ENCODE assay signal across 24 cellular contexts in genomic region chr3:65896321-65896720, GRCh38.
A peak's percentile ranks its signal among the peaks of the same experiment; 100 is the strongest.
DNase-seq lines count a peak whose midpoint lies in the region; ATAC-seq and TF ChIP-seq lines count a peak whose summit lies in the region.
"Had no signal": no experiment of that assay in that cellular context is flagged by ENCODE, and none has a peak within 500 bp of the region (broad histone marks: within the 10 kb centered on the region; RNA-seq: fewer than 3 reads in every experiment).

No MANE protein-coding gene starts in this region.

- no peak overlapping the region for H2BK5ac ChIP-seq in H9 (ENCODE audit: insufficient read length, low read length)
- H2BK5ac ChIP-seq in trophoblast cell (ENCODE audit: low read depth, low read length, poor library complexity) = no peak overlapping the region

- DNase-seq in H9 (no peak), nephron progenitor cell (no peak), trophoblast cell (peak; percentile 9 to 69), chondrocyte (ENCODE audit: low spot score) (no peak), NCI-H446 treated with DMSO at 0.1 percent for 48 hours (lab: John Stamatoyannopoulos, UW) (no peak)
- no peak for DNase-seq in naive thymus-derived CD8-positive, alpha-beta T cell
- DNase-seq: 8988T; ACHN; BE2C; C1 segment of cervical spinal cord; CD4-positive, alpha-beta memory T cell; CD4-positive, CD25-positive, alpha-beta regulatory T cell; CD8-positive, alpha-beta memory T cell; COR-L47; DMS 273 treated with DMSO at 0.1 percent for 48 hours; DMS153; DMS53; DMS79; DND-41; EL; GDM1 had no signal

- H4K91ac ChIP-seq in H9 (ENCODE audit: insufficient read length, low read depth, low read length) = no peak overlapping the region
- H4K91ac ChIP-seq in trophoblast cell (ENCODE audit: low read depth, low read length) = no peak overlapping the region

- H3K4me2 ChIP-seq in H9 (ENCODE audit: insufficient read depth, insufficient read length, low read length) (no peak overlapping the region), trophoblast cell (ENCODE audit: low read length) (no peak overlapping the region)
- H3K4me2 ChIP-seq: BLaER1 had no signal

- H3K36me3 ChIP-seq in trophoblast cell (ENCODE audit: control insufficient read depth in 1 of 2, insufficient read depth in 2 of 2, low read length in 2 of 2) = no peaks in the 10 kb centered on the region
- H3K36me3 ChIP-seq: BE2C, BLaER1 had no signal

- H2BK120ac ChIP-seq in H9 (ENCODE audit: low read depth, low read length, poor library complexity, severe bottlenecking) = no peak overlapping the region
- H2BK120ac ChIP-seq in trophoblast cell (ENCODE audit: insufficient read depth, low read length, poor library complexity) = no peak overlapping the region

- H3K9me3 Mint-ChIP-seq in H9 = no peaks in the 10 kb centered on the region
- H3K9me3 Mint-ChIP-seq in nephron progenitor cell = no peaks in the 10 kb centered on the region
- H3K9me3 Mint-ChIP-seq in chondrocyte (ENCODE audit: low read depth) = no peaks in the 10 kb centered on the region
- peaks cover 0 to 9% (median 0%) of the 10 kb centered on the region in 9 donors for H3K9me3 Mint-ChIP-seq in naive thymus-derived CD8-positive, alpha-beta T cell

- H2BK12ac ChIP-seq in H9 (ENCODE audit: insufficient read length, low read depth, low read length) (no peak overlapping the region), trophoblast cell (ENCODE audit: low read length) (no peak overlapping the region)

- H3K36me3 Mint-ChIP-seq in H9 (ENCODE audit: insufficient read depth in 1 of 3, low read depth in 3 of 3) (no peaks in the 10 kb centered on the region), nephron progenitor cell (ENCODE audit: low read depth) (no peaks in the 10 kb centered on the region), chondrocyte (ENCODE audit: low read depth) (no peaks in the 10 kb centered on the region)
- no peaks in the 10 kb centered on the region for H3K36me3 Mint-ChIP-seq in naive thymus-derived CD8-positive, alpha-beta T cell
- H3K36me3 Mint-ChIP-seq: CD14-positive monocyte; CD4-positive, alpha-beta memory T cell; CD4-positive, CD25-positive, alpha-beta regulatory T cell; CD8-positive, alpha-beta memory T cell had no signal

- peaks cover 6% of the 10 kb centered on the region; the same call in 1 of the 2 replicates for H3K4me1 ChIP-seq in H9 (ENCODE audit: insufficient read depth, low read length)
- H3K4me1 ChIP-seq in trophoblast cell (ENCODE audit: control insufficient read depth in 1 of 2, insufficient read depth in 2 of 2, low read length in 2 of 2) = no peaks in the 10 kb centered on the region
- H3K4me1 ChIP-seq: BE2C, BLaER1 had no signal

- H3K23ac ChIP-seq in H9 (ENCODE audit: insufficient read length, low read depth, low read length) (no peak overlapping the region), trophoblast cell (ENCODE audit: low read length) (no peak overlapping the region)

- no peak for ATAC-seq in naive thymus-derived CD8-positive, alpha-beta T cell
- ATAC-seq: GM12878 had no signal

- no peak overlapping the region for H4K8ac ChIP-seq in H9 (replicated peaks; ENCODE audit: insufficient read length, low read depth, low read length)
- no peak overlapping the region for H4K8ac ChIP-seq in trophoblast cell (ENCODE audit: low read depth, low read length)

- H2AFZ ChIP-seq in H9 (ENCODE audit: low read length) (no peak overlapping the region), trophoblast cell (ENCODE audit: insufficient read depth, low read length, poor library complexity) (no peak overlapping the region)

- H3K27me3 Mint-ChIP-seq in H9 (ENCODE audit: low read depth) = no peaks in the 10 kb centered on the region
- H3K27me3 Mint-ChIP-seq in nephron progenitor cell (ENCODE audit: low read depth, poor library complexity) = no peaks in the 10 kb centered on the region
- H3K27me3 Mint-ChIP-seq in chondrocyte (ENCODE audit: low read depth) = no peaks in the 10 kb centered on the region
- H3K27me3 Mint-ChIP-seq in naive thymus-derived CD8-positive, alpha-beta T cell = peaks cover 0 to 3% (median 0%) of the 10 kb centered on the region in 5 donors
- H3K27me3 Mint-ChIP-seq: CD4-positive, CD25-positive, alpha-beta regulatory T cell had no signal

- H2BK15ac ChIP-seq in H9 (ENCODE audit: low read depth, low read length) = no peak overlapping the region

- H3K4me3 Mint-ChIP-seq in H9 = no peak overlapping the region
- no peak overlapping the region for H3K4me3 Mint-ChIP-seq in nephron progenitor cell
- H3K4me3 Mint-ChIP-seq in chondrocyte (ENCODE audit: unreplicated experiment) = no peak overlapping the region
- no peak overlapping the region for H3K4me3 Mint-ChIP-seq in naive thymus-derived CD8-positive, alpha-beta T cell
- H3K4me3 Mint-ChIP-seq: CD14-positive monocyte; CD4-positive, alpha-beta memory T cell; CD4-positive, CD25-positive, alpha-beta regulatory T cell; CD8-positive, alpha-beta memory T cell had no signal

- H3K27ac Mint-ChIP-seq in H9 = peak overlapping the region in 2 of 3 experiments; percentile 28 to 53; a peak in 1 of 7 replicates
- H3K27ac Mint-ChIP-seq in nephron progenitor cell = peak overlapping the region; percentile 69
- H3K27ac Mint-ChIP-seq in chondrocyte (ENCODE audit: unreplicated experiment) = no peak overlapping the region
- no peak overlapping the region for H3K27ac Mint-ChIP-seq in naive thymus-derived CD8-positive, alpha-beta T cell
- H3K27ac Mint-ChIP-seq: CD14-positive monocyte; CD4-positive, CD25-positive, alpha-beta regulatory T cell; CD8-positive, alpha-beta memory T cell had no signal

- H3K4me1 Mint-ChIP-seq in H9 = peaks cover 44 to 54% of the 10 kb centered on the region in 2 experiments
- peaks cover 9% of the 10 kb centered on the region for H3K4me1 Mint-ChIP-seq in nephron progenitor cell
- H3K4me1 Mint-ChIP-seq in chondrocyte (ENCODE audit: low read depth) = peaks cover 21% of the 10 kb centered on the region
- H3K4me1 Mint-ChIP-seq in naive thymus-derived CD8-positive, alpha-beta T cell = no peaks in the 10 kb centered on the region
- H3K4me1 Mint-ChIP-seq: CD14-positive monocyte; CD4-positive, alpha-beta memory T cell; CD4-positive, CD25-positive, alpha-beta regulatory T cell; CD8-positive, alpha-beta memory T cell had no signal

- no peak overlapping the region for H3K14ac ChIP-seq in H9 (ENCODE audit: insufficient read depth, low read length)
- H3K14ac ChIP-seq in trophoblast cell (ENCODE audit: low read length) = no peak overlapping the region

- H3K9me3 ChIP-seq in H9 (ENCODE audit: control insufficient read depth, low read depth, low read length) = no peaks in the 10 kb centered on the region
- no peaks in the 10 kb centered on the region for H3K9me3 ChIP-seq in trophoblast cell (ENCODE audit: insufficient read depth, low read depth, low read length)
- H3K9me3 ChIP-seq: BE2C, BLaER1 had no signal

- H3K27ac ChIP-seq in H9 (ENCODE audit: insufficient read length, low read depth, low read length) = no peak overlapping the region
- H3K27ac ChIP-seq in trophoblast cell (ENCODE audit: low read depth, low read length) = no peak overlapping the region
- H3K27ac ChIP-seq: BLaER1 had no signal

- POLR2A ChIA-PET in naive thymus-derived CD8-positive, alpha-beta T cell (lab: Charles Lee) = no interaction called here

- TF ChIP-seq CTCF in H9 (conservative IDR thresholded peaks at IDR 0.05) (no peak), nephron progenitor cell (IDR thresholded peaks at IDR 0.05) (no peak), chondrocyte (IDR thresholded peaks at IDR 0.05) (no peak)

- H3K4ac ChIP-seq in H9 (ENCODE audit: low read depth, low read length) (no peak overlapping the region), trophoblast cell (ENCODE audit: low read depth, low read length) (no peak overlapping the region)

- H3K9ac ChIP-seq in H9 (ENCODE audit: extremely low read depth, insufficient read length, low read length) = no peak overlapping the region
- H3K9ac ChIP-seq in trophoblast cell (ENCODE audit: low read length) = no peak overlapping the region
- H3K9ac ChIP-seq: BLaER1 had no signal

- no peak overlapping the region for H3K4me3 ChIP-seq in trophoblast cell (ENCODE audit: low read depth, low read length)
- H3K4me3 ChIP-seq: BLaER1, GM12878 had no signal

- no peak overlapping the region for H2AK5ac ChIP-seq in H9 (ENCODE audit: insufficient read length, low read length)
- no peak overlapping the region for H2AK5ac ChIP-seq in trophoblast cell (ENCODE audit: low read length)

- H3K79me1 ChIP-seq in H9 (ENCODE audit: insufficient read depth, low read depth, low read length, poor library complexity, severe bottlenecking) = peaks cover 8% of the 10 kb centered on the region
- H3K79me1 ChIP-seq in trophoblast cell (ENCODE audit: low read length) = no peaks in the 10 kb centered on the region

- H2BK20ac ChIP-seq in H9 (ENCODE audit: low read depth, low read length, poor library complexity, severe bottlenecking) = no peak overlapping the region

- H4K12ac ChIP-seq in trophoblast cell (ENCODE audit: low read depth, low read length) = no peak overlapping the region

- H3K18ac ChIP-seq in H9 (ENCODE audit: insufficient read length, low read depth, low read length) (no peak overlapping the region), trophoblast cell (ENCODE audit: low read length) (no peak overlapping the region)

- H3K79me2 ChIP-seq in H9 (ENCODE audit: insufficient read depth, low read length) (peaks cover 2% of the 10 kb centered on the region; the same call in 1 of the 2 replicates), trophoblast cell (ENCODE audit: control insufficient read depth, insufficient read depth, low read length, poor library complexity) (no peaks in the 10 kb centered on the region)

- no peaks in the 10 kb centered on the region for H3K23me2 ChIP-seq in H9 (ENCODE audit: insufficient read length, low read depth, low read length, poor library complexity, severe bottlenecking)

- no peak overlapping the region for H3K56ac ChIP-seq in H9 (ENCODE audit: insufficient read length, low read depth, low read length)

- H4K5ac ChIP-seq in H9 (ENCODE audit: insufficient read length, low read depth, low read length) = no peak overlapping the region

- H3K27me3 ChIP-seq in H9 (ENCODE audit: insufficient read depth, low read length) (no peaks in the 10 kb centered on the region), trophoblast cell (ENCODE audit: insufficient read depth, low read length) (no peaks in the 10 kb centered on the region)
- H3K27me3 ChIP-seq: BE2C, BLaER1 had no signal

- H4K20me1 ChIP-seq in H9 (ENCODE audit: control insufficient read depth, insufficient read depth, insufficient read length) = no peaks in the 10 kb centered on the region

- no CpG with 5 or more reads among the region's 6 CpGs for WGBS in H9 (ENCODE audit: extremely low coverage, insufficient read length, low lambda C conversion rate)
- no CpG with 5 or more reads among the region's 6 CpGs for WGBS in trophoblast cell (ENCODE audit: extremely low coverage, insufficient coverage, insufficient read length)

- no peak overlapping the region for H3T11ph ChIP-seq in H9 (ENCODE audit: low read length)

Comparison
In these comparisons a context has a peak if more than half of its experiments do, and no peak if none do; other contexts are left out.
1. DNase-seq: peak in trophoblast cell (2 of 2); none in H9 (single experiment), nephron progenitor cell (single experiment), chondrocyte (single experiment), NCI-H446 treated with DMSO at 0.1 percent for 48 hours (single experiment) and naive thymus-derived CD8-positive, alpha-beta T cell (0 of 10).
2. H3K27ac Mint-ChIP-seq: peak in H9 (2 of 3) and nephron progenitor cell (single experiment); none in chondrocyte (single experiment) and naive thymus-derived CD8-positive, alpha-beta T cell (0 of 10).